12 cellular contexts compared by ENCODE assay signal in genomic region chr2:46311651-46312223, GRCh38. TPM values are rescaled to one million over a fixed set of nuclear protein-coding genes. Genes with fewer than 3 reads are reported as not detected.
A peak's percentile ranks its signal among the peaks of the same experiment; 100 is the strongest.
DNase-seq lines count a peak whose midpoint lies in the region; ATAC-seq, FAIRE-seq and TF ChIP-seq lines count a peak whose summit lies in the region.
"Had no signal": no experiment of that assay in that cellular context is flagged by ENCODE, and none has a peak within 500 bp of the region (broad histone marks: within the 10 kb centered on the region; RNA-seq: fewer than 3 reads in every experiment).

No MANE protein-coding gene starts in this region.

- peak overlapping the region; percentile 40 for H3K27ac ChIP-seq in GM23248
- H3K27ac ChIP-seq in layer of hippocampus (ENCODE audit: low read depth, low read length): peak overlapping the region; percentile 39
- H3K27ac ChIP-seq in small intestine (ENCODE audit: low read depth in 1 of 2, low read length in 1 of 2): peak overlapping the region; percentile 7 to 30
- H3K27ac ChIP-seq: SJSA1 had no signal

- peaks cover 47% of the 10 kb centered on the region for H3F3A ChIP-seq in GM23248 (ENCODE audit: insufficient read depth)

- H3K36me3 ChIP-seq in GM23248 (ENCODE audit: low read depth): no peaks in the 10 kb centered on the region
- no peaks in the 10 kb centered on the region for H3K36me3 ChIP-seq in small intestine (ENCODE audit: control insufficient read depth in 2 of 2, insufficient read depth in 2 of 2, low read length in 2 of 2)
- H3K36me3 ChIP-seq: ovary had no signal

- H4K20me1 ChIP-seq in GM23248 (ENCODE audit: insufficient read depth): no peaks in the 10 kb centered on the region

- no peak for TF ChIP-seq CTCF in astrocyte of the spinal cord (IDR thresholded peaks at IDR 0.05; ENCODE audit: low read depth, low read length)

- ATAC-seq in GM18861 (IDR thresholded peaks at IDR 0.05; ENCODE audit: unreplicated experiment): no peak
- ATAC-seq: activated T-cell treated with anti-CD3 and anti-CD28 coated beads, Interleukin-2, amount 50 U/mL, for 4 hours had no signal

- peaks cover 58% of the 10 kb centered on the region for H3K4me1 ChIP-seq in GM23248 (ENCODE audit: insufficient read depth)
- H3K4me1 ChIP-seq in small intestine (ENCODE audit: control insufficient read depth in 2 of 2, insufficient read depth in 1 of 2, low read depth in 1 of 2, low read length in 1 of 2): peaks cover 31 to 37% of the 10 kb centered on the region in 2 donors

- peak overlapping the region; percentile 5; the same call in 1 of the 2 replicates for H3K9ac ChIP-seq in GM23248

- H3K79me2 ChIP-seq in GM23248 (ENCODE audit: insufficient read depth): peaks cover 85% of the 10 kb centered on the region

- in situ Hi-C loops in GM23248 (cut with MboI) (no loop called here), astrocyte of the spinal cord (cut with HindIII; ENCODE audit: low sequenced_read_pairs) (no loop called here)

- H3K9me2 ChIP-seq in GM23248 (ENCODE audit: insufficient read depth): no peaks in the 10 kb centered on the region

- no peak for FAIRE-seq in small intestine (lab: Jason Lieb, UNC)
- FAIRE-seq in urothelium cell line (lab: Jason Lieb, UNC): no peak

- H3K4me3 ChIP-seq in GM23248 (no peak overlapping the region), astrocyte of the spinal cord (ENCODE audit: low read depth, low read length) (no peak overlapping the region), small intestine (ENCODE audit: low read depth in 1 of 2, low read length in 2 of 2) (no peak overlapping the region)
- H3K4me3 ChIP-seq: ovary, SJSA1 had no signal

- H3K9me3 ChIP-seq in GM23248 (ENCODE audit: low read depth) (no peaks in the 10 kb centered on the region), small intestine (ENCODE audit: control insufficient read depth, low read depth) (no peaks in the 10 kb centered on the region)
- H3K9me3 ChIP-seq: ovary, SJSA1 had no signal

- H2AFZ ChIP-seq in GM23248: no peak overlapping the region

- no peak overlapping the region for H3K4me2 ChIP-seq in GM23248 (ENCODE audit: unreplicated experiment)

- DNase-seq in GM23248 (peak; percentile 22), astrocyte of the spinal cord (ENCODE audit: low read depth, low spot score) (peak; percentile 69), small intestine (no peak), AG08395 (ENCODE audit: low spot score) (no peak), urothelium cell line (ENCODE audit: low spot score) (no peak)
- DNase-seq in stimulated activated CD8-positive, alpha-beta memory T cell treated with anti-CD3 and anti-CD28 coated beads, Interleukin-4, amount 100 ng/mL, for 48 hours: no peak
- DNase-seq: activated T-cell treated with anti-CD3 and anti-CD28 coated beads, Interleukin-2, amount 50 U/mL, for 4 hours; AML-193; ovary had no signal

- 77 to 80% methylated on average over 6 of the region's 6 CpGs for WGBS in GM23248 (ENCODE audit: low coverage in 1 of 2, low lambda C conversion rate in 2 of 2, missing lambda C conversion rate in 2 of 2), 2 experiments
- WGBS in small intestine, 3 donors: 55 to 63% (median 56%) methylated on average over 6 of the region's 6 CpGs

- H3K27me3 ChIP-seq in GM23248 (replicated peaks; ENCODE audit: insufficient read depth): no peaks in the 10 kb centered on the region
- H3K27me3 ChIP-seq in layer of hippocampus (ENCODE audit: control insufficient read depth, insufficient read depth, low read length): no peaks in the 10 kb centered on the region
- no peaks in the 10 kb centered on the region for H3K27me3 ChIP-seq in small intestine (ENCODE audit: control insufficient read depth in 2 of 2, insufficient read depth in 2 of 2, low read length in 2 of 2)
- H3K27me3 ChIP-seq: ovary, SJSA1 had no signal

RNA-seq across cellular contexts. Expression of gene EPAS1, which starts 14.5 kb away (rescaled TPM):
- total RNA-seq in GM23248 (2014; rRNA removed; shearing (Covaris generic)): 66.3 and 73.8 TPM in 2 replicates
- 45.2 and 47.5 TPM in 2 replicates for polyA plus RNA-seq in GM23248 (2016; fragmentation: Nextera tagmentation; extraction: Ambion mirVana)
- polyA plus RNA-seq in small intestine: 100 to 1,000 TPM in 1 of 3 donors, 10 to 100 TPM in 2; 63.0 to 106 (median 65.3) TPM

Comparison
In these comparisons a context has a peak if more than half of its experiments do, and no peak if none do; other contexts are left out.
1. DNase-seq: peak in GM23248 (single experiment) and astrocyte of the spinal cord (single experiment); none in small intestine (single experiment), stimulated activated CD8-positive, alpha-beta memory T cell treated with anti-CD3 and anti-CD28 coated beads, Interleukin-4, amount 100 ng/mL, for 48 hours (single experiment), AG08395 (single experiment) and urothelium cell line (single experiment).
2. Peak in every context shown above with its lines, with median percentiles within 50 percentile points of each other: H3K27ac ChIP-seq.